In genomic region chr4:144574004-144574403, GRCh38 we compare ENCODE assay signal across 16 cellular contexts.
DNase-seq lines count a peak whose midpoint lies in the region; ATAC-seq and TF ChIP-seq lines count a peak whose summit lies in the region.
"Had no signal": no experiment of that assay in that cellular context is flagged by ENCODE, and none has a peak within 500 bp of the region (broad histone marks: within the 10 kb centered on the region; RNA-seq: fewer than 3 reads in every experiment).

No MANE protein-coding gene starts in this region.

- TF ChIP-seq POLR2A in GM18505 (IDR thresholded peaks at IDR 0.05; ENCODE audit: borderline replicate concordance, extremely low read depth, insufficient read depth, insufficient read length), result no peak

- DNase-seq in OCI-M1 (lab: John Stamatoyannopoulos, UW), result peak; percentile 22
- no peak for DNase-seq in GM10248 (ENCODE audit: extremely low spot score)
- DNase-seq in NCI-H2196 (lab: John Stamatoyannopoulos, UW; ENCODE audit: unreplicated experiment), result no peak
- DNase-seq in ACHN, result no peak
- no peak for DNase-seq in activated effector memory CD4-positive, alpha-beta T cell treated with anti-CD3 and anti-CD28 coated beads, Interleukin-2, amount 50 U/mL, for 16 hours
- DNase-seq: activated naive CD4-positive, alpha-beta T cell treated with Interleukin-2 at 50 U/mL for 16 hours; DMS 273 treated with DMSO at 0.1 percent for 48 hours; effector memory CD8-positive, alpha-beta T cell; foreskin fibroblast; NCI-H1436 treated with DMSO at 0.1 percent for 48 hours; NCI-H526; occipital lobe; stimulated activated naive CD8-positive, alpha-beta T cell treated with anti-CD3 and anti-CD28 coated beads, Interleukin-15, Interleukin-2, amounts not matched to agents 100 U/mL and 50 U/mL, for 24 hours had no signal

- CTCF ChIA-PET in GM10248 (lab: Yijun Ruan, JAX), result interaction anchor here (2.6 kb wide), 1 partner anchor 9 kb away, joined by 9 read pairs; no protein-coding TSS in a partner anchor

- POLR2A ChIA-PET in GM10248 (lab: Yijun Ruan, JAX), result no interaction called here

- in situ Hi-C loops in ACHN (cut with HindIII; ENCODE audit: low pct_ligation_motif_present, low pct_unique_long_range_greater_than_20kb, low sequenced_read_pairs), result no loop called here

- ATAC-seq in GM18505 (IDR thresholded peaks at IDR 0.05; ENCODE audit: unreplicated experiment) (peak; percentile 95), GM21447 (IDR thresholded peaks at IDR 0.05; ENCODE audit: unreplicated experiment) (peak; percentile 63), HG03196 (IDR thresholded peaks at IDR 0.05; ENCODE audit: unreplicated experiment) (peak; percentile 70)
- ATAC-seq: effector memory CD8-positive, alpha-beta T cell; stimulated activated naive CD8-positive, alpha-beta T cell treated with anti-CD3 and anti-CD28 coated beads, Interleukin-15, Interleukin-2, amounts not matched to agents 100 U/mL and 50 U/mL, for 24 hours had no signal

- TF ChIP-seq CTCF in GM10248 (IDR thresholded peaks at IDR 0.05; ENCODE audit: control extremely low read depth, extremely low read depth, low read depth, missing control alignments), result no peak
